Comparison of ENCODE assay signal across 11 cellular contexts in the genomic region with DNA sequence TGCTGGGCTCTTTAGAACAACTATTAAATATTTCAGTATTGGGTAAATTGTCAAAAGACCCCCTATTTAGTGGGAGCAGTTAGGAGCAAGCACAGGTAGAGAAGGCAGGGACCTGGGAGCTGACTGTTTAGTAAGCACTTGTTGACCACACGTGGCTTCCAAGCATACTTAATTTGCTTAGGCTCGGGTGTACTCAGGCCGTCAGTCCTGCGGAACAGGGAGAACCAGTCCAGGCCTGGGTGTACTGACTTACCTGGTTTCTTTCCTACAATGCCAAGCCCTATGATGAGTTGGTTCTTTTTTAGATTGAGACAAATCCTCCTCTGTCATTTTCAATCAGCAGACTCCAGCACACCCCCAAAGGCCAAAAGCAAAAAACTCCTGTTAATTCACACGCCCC.
DNase-seq lines count a peak whose midpoint lies in the region; ATAC-seq and TF ChIP-seq lines count a peak whose summit lies in the region.
"Had no signal": no experiment of that assay in that cellular context is flagged by ENCODE, and none has a peak within 500 bp of the region (broad histone marks: within the 10 kb centered on the region; RNA-seq: fewer than 3 reads in every experiment).

No MANE protein-coding gene starts in this region.

- H3K9ac ChIP-seq in mammary epithelial cell (ENCODE audit: insufficient read depth, low read length): peak overlapping the region; percentile 65

- H3K79me2 ChIP-seq in mammary epithelial cell (ENCODE audit: insufficient read depth, low read length): peaks cover 82% of the 10 kb centered on the region

- dilution Hi-C loops in mammary epithelial cell (cut with HindIII; ENCODE audit: low sequenced_read_pairs): no loop called here

- H3K9me3 ChIP-seq in mammary epithelial cell (replicated peaks; ENCODE audit: insufficient read depth, low read length) (no peaks in the 10 kb centered on the region), right lobe of liver (no peaks in the 10 kb centered on the region), upper lobe of right lung (no peaks in the 10 kb centered on the region)
- H3K9me3 ChIP-seq: tibial artery had no signal

- peak overlapping the region in 1 of 3 experiments; percentile 4 for H3K4me3 ChIP-seq in mammary epithelial cell (replicated peaks in 1 of 3; ENCODE audit: insufficient read depth in 1 of 3, low read depth in 2 of 3, low read length in 3 of 3)
- H3K4me3 ChIP-seq in right lobe of liver: no peak overlapping the region
- H3K4me3 ChIP-seq in upper lobe of right lung: no peak overlapping the region
- no peak overlapping the region for H3K4me3 ChIP-seq in brain microvascular endothelial cell (ENCODE audit: low read depth, low read length)
- H3K4me3 ChIP-seq: tibial artery had no signal

- CTCF ChIA-PET in mammary epithelial cell (lab: Charles Lee; ENCODE audit: low non-redundant PET): no interaction called here

- H3K27ac ChIP-seq in mammary epithelial cell (ENCODE audit: insufficient read depth, low read depth, low read length) (peak overlapping the region; percentile 87), right lobe of liver (no peak overlapping the region), upper lobe of right lung (peak overlapping the region; percentile 30), brain microvascular endothelial cell (no peak overlapping the region)
- H3K27ac ChIP-seq: tibial artery had no signal

- DNase-seq in NCI-H1417 (lab: John Stamatoyannopoulos, UW) (peak; percentile 62 to 76 (median 71)), NCI-H1417 treated with DMSO at 0.1 percent for 48 hours (lab: John Stamatoyannopoulos, UW) (no peak), mammary epithelial cell (peak; percentile 93), right lobe of liver (no peak), upper lobe of right lung (peak; percentile 85), brain microvascular endothelial cell (no peak), hypothalamus (lab: John Stamatoyannopoulos, UW) (no peak)
- DNase-seq in stimulated activated CD4-positive, alpha-beta T cell treated with anti-CD3 and anti-CD28 coated beads, Interleukin-4, amount 100 ng/mL, for 24 hours: no peak
- DNase-seq: activated CD4-positive, alpha-beta T cell treated with anti-CD3 and anti-CD28 coated beads, Interleukin-2, amount 10 ng/mL, durations not matched to agents 7 days and 5 days; NCI-H1092; tibial artery had no signal

- no peak for TF ChIP-seq POLR2A in right lobe of liver (IDR thresholded peaks at IDR 0.05)

- H4K20me1 ChIP-seq in mammary epithelial cell (ENCODE audit: insufficient read depth, low read length): no peaks in the 10 kb centered on the region

- H3K4me2 ChIP-seq in mammary epithelial cell (ENCODE audit: insufficient read depth, low read depth, low read length): peak overlapping the region; percentile 80

- peak; percentile 20 to 47 (median 26) for ATAC-seq in right lobe of liver
- peak; percentile 97 for ATAC-seq in upper lobe of right lung

- TF ChIP-seq CTCF in mammary epithelial cell (conservative IDR thresholded peaks at IDR 0.05 in 1 of 2, IDR thresholded peaks at IDR 0.05 in 1 of 2; ENCODE audit: extremely low read depth in 1 of 2, insufficient read depth in 1 of 2, low read depth in 1 of 2, low read length in 2 of 2) (no peak), right lobe of liver (IDR thresholded peaks at IDR 0.05) (no peak), upper lobe of right lung (IDR thresholded peaks at IDR 0.05) (no peak), brain microvascular endothelial cell (IDR thresholded peaks at IDR 0.05; ENCODE audit: low read depth, low read length, missing control alignments) (no peak)

- BruUV-seq in mammary epithelial cell (replicated peaks; lab: Mats Ljungman, UMichigan): no TSS peak

- WGBS in mammary epithelial cell (ENCODE audit: low coverage, missing lambda C conversion rate): 7% methylated on average over 5 of the region's 5 CpGs
- 96% methylated on average over 5 of the region's 5 CpGs for WGBS in right lobe of liver (ENCODE audit: insufficient coverage, low coverage, low lambda C conversion rate, missing lambda C conversion rate)

- H2AFZ ChIP-seq in mammary epithelial cell (ENCODE audit: low read depth, low read length): peak overlapping the region; percentile 12

- H3K36me3 ChIP-seq in mammary epithelial cell (ENCODE audit: insufficient read depth, low read length) (no peaks in the 10 kb centered on the region), right lobe of liver (no peaks in the 10 kb centered on the region), upper lobe of right lung (no peaks in the 10 kb centered on the region), brain microvascular endothelial cell (replicated peaks) (no peaks in the 10 kb centered on the region)
- H3K36me3 ChIP-seq: tibial artery had no signal

- peaks cover 25% of the 10 kb centered on the region for H3K4me1 ChIP-seq in mammary epithelial cell (ENCODE audit: insufficient read depth, low read length)
- peaks cover 0 to 37% (median 3%) of the 10 kb centered on the region in 4 donors for H3K4me1 ChIP-seq in right lobe of liver
- H3K4me1 ChIP-seq in upper lobe of right lung: peaks cover 8% of the 10 kb centered on the region

- intact Hi-C loops in mammary epithelial cell (cut with micrococcal nuclease): no loop called here
- intact Hi-C loops in right lobe of liver (cut with DNase I): no loop called here
- intact Hi-C loops in upper lobe of right lung (cut with DNase I): no loop called here

- H3K27me3 ChIP-seq in mammary epithelial cell (ENCODE audit: insufficient read depth, low read length) (no peaks in the 10 kb centered on the region), right lobe of liver (no peaks in the 10 kb centered on the region), upper lobe of right lung (no peaks in the 10 kb centered on the region), brain microvascular endothelial cell (replicated peaks) (no peaks in the 10 kb centered on the region)
- H3K27me3 ChIP-seq: tibial artery had no signal

- in situ Hi-C loops in mammary epithelial cell (cut with MboI; ENCODE audit: low sequenced_read_pairs in 2 of 2) (no loop called here), brain microvascular endothelial cell (cut with HindIII; ENCODE audit: low pct_ligation_motif_present, low sequenced_read_pairs) (no loop called here)

Comparison
In these comparisons a context has a peak if more than half of its experiments do, and no peak if none do; other contexts are left out.
1. DNase-seq: peak in NCI-H1417 (3 of 3), mammary epithelial cell (single experiment) and upper lobe of right lung (single experiment); none in NCI-H1417 treated with DMSO at 0.1 percent for 48 hours (single experiment), right lobe of liver (0 of 3), stimulated activated CD4-positive, alpha-beta T cell treated with anti-CD3 and anti-CD28 coated beads, Interleukin-4, amount 100 ng/mL, for 24 hours (single experiment), brain microvascular endothelial cell (single experiment) and hypothalamus (0 of 51).
2. H3K27ac ChIP-seq: peak in mammary epithelial cell (single experiment) and upper lobe of right lung (single experiment); none in right lobe of liver (0 of 3) and brain microvascular endothelial cell (single experiment).